In genomic region chr19:15466851-15467733, GRCh38 we compare ENCODE assay signal across 8 cellular contexts. TPM values are rescaled to one million over a fixed set of nuclear protein-coding genes. Genes with fewer than 3 reads are reported as not detected.
DNase-seq lines count a peak whose midpoint lies in the region; ATAC-seq, FAIRE-seq and TF ChIP-seq lines count a peak whose summit lies in the region.

No MANE protein-coding gene starts in this region.

- TF ChIP-seq POLR2A in GM12892 (IDR thresholded peaks at IDR 0.05; ENCODE audit: low read depth, low read length): no peak

- peak; percentile 37 for DNase-seq in GM12892 (ENCODE audit: insufficient read length)
- peak; percentile 90 for DNase-seq in RPMI8226
- peak; percentile 44 for DNase-seq in astrocyte of the spinal cord (ENCODE audit: low read depth, low spot score)
- peak; percentile 71 for DNase-seq in stimulated activated CD8-positive, alpha-beta memory T cell treated with anti-CD3 and anti-CD28 coated beads, Interleukin-4, amount 100 ng/mL, for 48 hours
- DNase-seq in NCI-H1930 (lab: John Stamatoyannopoulos, UW): no peak
- no peak for DNase-seq in posterior vena cava (ENCODE audit: low spot score)
- no peak for DNase-seq in mesenteric fat pad (ENCODE audit: low spot score)

- peak; percentile 97 for FAIRE-seq in GM12892 (lab: Jason Lieb, UNC)

- TF ChIP-seq CTCF in astrocyte of the spinal cord (IDR thresholded peaks at IDR 0.05; ENCODE audit: low read depth, low read length): no peak

- in situ Hi-C loops in astrocyte of the spinal cord (cut with HindIII; ENCODE audit: low sequenced_read_pairs): no loop called here

- no peak overlapping the region for H3K4me3 ChIP-seq in astrocyte of the spinal cord (ENCODE audit: low read depth, low read length)

- peak; percentile 51 for ATAC-seq in HG02610 (IDR thresholded peaks at IDR 0.05; ENCODE audit: unreplicated experiment)

- intact Hi-C loops in posterior vena cava (cut with DNase I): loop anchor here in 1 of 2 donors (10.0 kb wide), 1 partner anchor 88 kb away; no protein-coding TSS in a partner anchor

RNA-seq across cellular contexts. Expression of gene RASAL3, which starts 2.7 kb away (rescaled TPM):
- polyA plus RNA-seq in GM12892 (2012; ENCODE audit: missing spikeins): 21.3 TPM
- 1 to 10 TPM; 2.3 to 3.7 TPM for total RNA-seq in posterior vena cava
- 4.1 TPM for total RNA-seq in mesenteric fat pad

RNA-seq across cellular contexts. Expression of gene PGLYRP2, which starts 12.2 kb away (rescaled TPM):
- polyA plus RNA-seq in GM12892 (2012; ENCODE audit: missing spikeins): not detected
- not detected for total RNA-seq in posterior vena cava
- total RNA-seq in mesenteric fat pad: not detected

RNA-seq across cellular contexts. Expression of gene WIZ, which starts 17.3 kb away (rescaled TPM):
- polyA plus RNA-seq in GM12892 (2012; ENCODE audit: missing spikeins): 3.3 TPM
- total RNA-seq in posterior vena cava (10 to 100 TPM; 33.2 to 44.2 TPM), mesenteric fat pad (37.6 TPM)

RNA-seq across cellular contexts. Expression of gene CYP4F22, which starts 41.2 kb away (rescaled TPM):
- not detected for polyA plus RNA-seq in GM12892 (2012; ENCODE audit: missing spikeins)
- not detected for total RNA-seq in posterior vena cava
- not detected for total RNA-seq in mesenteric fat pad

RNA-seq across cellular contexts. Expression of gene AKAP8L, which starts 48.3 kb away (rescaled TPM):
- polyA plus RNA-seq in GM12892 (2012; ENCODE audit: missing spikeins): 33.2 TPM
- total RNA-seq in posterior vena cava (10 to 100 TPM; 52.6 to 65.7 TPM), mesenteric fat pad (63.8 TPM)

Comparison
In these comparisons a context has a peak if more than half of its experiments do, and no peak if none do; other contexts are left out.
1. DNase-seq: peak in GM12892 (single experiment), RPMI8226 (single experiment), astrocyte of the spinal cord (single experiment) and stimulated activated CD8-positive, alpha-beta memory T cell treated with anti-CD3 and anti-CD28 coated beads, Interleukin-4, amount 100 ng/mL, for 48 hours (single experiment); none in NCI-H1930 (0 of 2), posterior vena cava (single experiment) and mesenteric fat pad (single experiment).